In the genomic region with DNA sequence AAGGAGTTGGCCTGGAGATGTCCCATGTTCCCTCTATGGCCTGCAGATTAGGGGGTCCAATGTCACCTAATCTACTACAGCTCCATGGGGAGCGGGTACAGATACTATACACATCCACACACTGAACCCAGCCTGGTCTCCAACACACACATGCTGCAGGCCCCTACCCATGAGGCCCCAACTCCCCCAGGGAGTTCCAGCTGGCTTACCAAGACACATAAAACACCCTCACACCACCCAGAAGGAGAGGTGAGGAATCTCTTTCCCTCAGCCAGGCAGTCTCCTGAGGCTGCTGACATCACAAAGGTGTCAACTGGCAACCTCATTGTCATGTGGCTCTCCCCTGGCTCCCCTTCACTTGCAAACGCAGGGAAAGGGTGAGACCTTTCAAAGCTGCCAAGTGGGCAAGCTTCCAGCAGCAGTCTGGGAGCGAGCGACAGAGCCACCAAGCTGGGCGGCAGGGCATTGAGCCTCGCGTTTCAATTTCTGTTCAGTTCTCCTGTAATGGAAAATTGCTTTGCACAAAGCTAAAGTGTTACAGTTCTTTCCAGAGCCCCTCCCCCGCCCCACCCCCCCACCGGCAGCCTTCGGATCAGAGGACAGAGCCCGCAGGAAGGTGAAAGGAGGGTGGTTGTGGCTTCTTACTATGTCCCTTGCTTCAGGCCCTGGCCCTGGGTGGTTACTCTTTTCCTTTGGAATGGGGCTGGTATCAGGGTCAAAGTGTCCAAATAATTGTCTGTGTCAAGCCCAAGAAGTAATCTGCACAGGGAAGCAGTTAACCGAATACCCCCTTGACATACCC, we compare ENCODE assay signal across 13 cellular contexts. TPM values are rescaled to one million over a fixed set of nuclear protein-coding genes. Genes with fewer than 3 reads are reported as not detected.
DNase-seq lines count a peak whose midpoint lies in the region; TF ChIP-seq lines count a peak whose summit lies in the region.
"Had no signal": no experiment of that assay in that cellular context is flagged by ENCODE, and none has a peak within 500 bp of the region (broad histone marks: within the 10 kb centered on the region; RNA-seq: fewer than 3 reads in every experiment).

A gene with protein sequence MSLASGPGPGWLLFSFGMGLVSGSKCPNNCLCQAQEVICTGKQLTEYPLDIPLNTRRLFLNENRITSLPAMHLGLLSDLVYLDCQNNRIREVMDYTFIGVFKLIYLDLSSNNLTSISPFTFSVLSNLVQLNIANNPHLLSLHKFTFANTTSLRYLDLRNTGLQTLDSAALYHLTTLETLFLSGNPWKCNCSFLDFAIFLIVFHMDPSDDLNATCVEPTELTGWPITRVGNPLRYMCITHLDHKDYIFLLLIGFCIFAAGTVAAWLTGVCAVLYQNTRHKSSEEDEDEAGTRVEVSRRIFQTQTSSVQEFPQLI (plus strand): TSS at position 350 of the 802 bp plus-strand sequence. CDS start 297 bp downstream, at position 647.

- no peaks in the 10 kb centered on the region for H3K36me3 ChIP-seq in iPS-20b (ENCODE audit: insufficient read depth, low read depth, low read length)
- no peaks in the 10 kb centered on the region for H3K36me3 ChIP-seq in stomach
- no peaks in the 10 kb centered on the region for H3K36me3 ChIP-seq in colonic mucosa
- H3K36me3 ChIP-seq: vagina had no signal

- peak within 1 kb of the TSS; percentile 9; the same call in 1 of the 2 replicates for H3K27ac ChIP-seq in VCaP
- no peak within 1 kb of the TSS for H3K27ac ChIP-seq in iPS-20b (ENCODE audit: low read length)
- peak within 1 kb of the TSS in 2 of 5 donors; percentile 48 to 65 for H3K27ac ChIP-seq in stomach
- no peak within 1 kb of the TSS for H3K27ac ChIP-seq in colonic mucosa
- H3K27ac ChIP-seq: A549, vagina had no signal

- in situ Hi-C loops in KBM-7 (cut with MboI; ENCODE audit: low pct_unique_long_range_greater_than_20kb, low sequenced_read_pairs), result no loop called here

- TF ChIP-seq CTCF in VCaP (conservative IDR thresholded peaks at IDR 0.05) (0 out of 2 replicates have a peak, but pooled peaks have one; percentile 12), stomach (IDR thresholded peaks at IDR 0.05) (no peak), colonic mucosa (IDR thresholded peaks at IDR 0.05) (no peak)

- no peak for TF ChIP-seq EP300 in stomach (IDR thresholded peaks at IDR 0.05)

- peaks cover 5% of the 10 kb centered on the region; the same call in 1 of the 2 replicates for H3K4me1 ChIP-seq in iPS-20b (ENCODE audit: insufficient read depth, low read length)
- peaks cover 0 to 26% (median 22%) of the 10 kb centered on the region in 4 donors for H3K4me1 ChIP-seq in stomach
- H3K4me1 ChIP-seq in colonic mucosa, result no peaks in the 10 kb centered on the region

- no peak for TF ChIP-seq POLR2A in stomach (IDR thresholded peaks at IDR 0.05)

- H3K4me3 ChIP-seq in iPS-20b (ENCODE audit: low read length), result peak within 1 kb of the TSS; percentile 32; the same call in 1 of the 2 replicates
- no peak within 1 kb of the TSS for H3K4me3 ChIP-seq in stomach
- H3K4me3 ChIP-seq in colonic mucosa, result no peak within 1 kb of the TSS
- H3K4me3 ChIP-seq: A549, vagina had no signal

- DNase-seq in NCI-H510A treated with DMSO at 0.1 percent for 48 hours (lab: John Stamatoyannopoulos, UW) (peak; percentile 23), NCI-H510A (lab: John Stamatoyannopoulos, UW) (no peak), stomach (peak; percentile 89), KBM-7 (no peak), colonic mucosa (no peak), SIG-M5 (lab: John Stamatoyannopoulos, UW) (no peak)
- DNase-seq: MV-4-11; stimulated activated CD4-positive, alpha-beta T cell treated with anti-CD3 and anti-CD28 coated beads, Interleukin-15, amount 100 ng/mL, for 24 hours had no signal

- WGBS in stomach, 5 donors, result 13 to 22% (median 14%) methylated on average over 8 to 12 of the region's 12 CpGs

- no peaks in the 10 kb centered on the region for H3K9me3 ChIP-seq in iPS-20b (ENCODE audit: insufficient read depth, low read depth, low read length)
- H3K9me3 ChIP-seq in stomach, result no peaks in the 10 kb centered on the region
- no peaks in the 10 kb centered on the region for H3K9me3 ChIP-seq in colonic mucosa
- H3K9me3 ChIP-seq: A549, vagina had no signal

- H3K9ac ChIP-seq in iPS-20b (ENCODE audit: low read depth, low read length) (no peak within 1 kb of the TSS), colonic mucosa (ENCODE audit: low read depth in 2 of 2, low read length in 2 of 2) (no peak within 1 kb of the TSS)

- H3K27me3 ChIP-seq in iPS-20b (ENCODE audit: insufficient read depth, low read length) (peaks cover 23% of the 10 kb centered on the region), stomach (no peaks in the 10 kb centered on the region), colonic mucosa (no peaks in the 10 kb centered on the region)
- H3K27me3 ChIP-seq: vagina had no signal

- intact Hi-C loops in stomach (cut with DNase I; ENCODE audit: low total_unique reads) (no loop called here), colonic mucosa (cut with DNase I) (no loop called here)

RNA-seq across cellular contexts. Expression of the gene that starts here (rescaled TPM):
- total RNA-seq in stomach (not detected), colonic mucosa (not detected)
- polyA plus RNA-seq in stomach, result not detected
- total RNA-seq: astrocyte, vagina had no signal
- polyA plus RNA-seq: A549 had no signal

Comparison
In these comparisons a context has a peak if more than half of its experiments do, and no peak if none do; other contexts are left out.
1. Peak in DNase-seq in stomach; RNA of the gene not detected or under 1 TPM.